15 cellular contexts compared by ENCODE assay signal in genomic region chr1:32948905-32949304, GRCh38. TPM values are rescaled to one million over a fixed set of nuclear protein-coding genes. Genes with fewer than 3 reads are reported as not detected.
DNase-seq lines count a peak whose midpoint lies in the region; ATAC-seq, FAIRE-seq and TF ChIP-seq lines count a peak whose summit lies in the region.
"Had no signal": no experiment of that assay in that cellular context is flagged by ENCODE, and none has a peak within 500 bp of the region (broad histone marks: within the 10 kb centered on the region; RNA-seq: fewer than 3 reads in every experiment).

No MANE protein-coding gene starts in this region.

- DNase-seq in HFFc6 = no peak
- DNase-seq in left lobe of liver (ENCODE audit: low spot score) = no peak
- no peak for DNase-seq in suprapubic skin (ENCODE audit: low spot score in 2 of 2)
- DNase-seq in DMS 273 (lab: John Stamatoyannopoulos, UW; ENCODE audit: unreplicated experiment) = no peak
- DNase-seq in trophoblast cell = no peak
- no peak for DNase-seq in activated CD8-positive, alpha-beta memory T cell treated with anti-CD3 and anti-CD28 coated beads, Interleukin-2, amount 50 U/mL, for 48 hours
- DNase-seq: activated CD4-positive, alpha-beta T cell treated with anti-CD3 and anti-CD28 coated beads for 4 hours; CD4-positive, alpha-beta memory T cell; NCI-H2029; SW 1271 had no signal

- no peaks in the 10 kb centered on the region for H3K27me3 Mint-ChIP-seq in HFFc6 (ENCODE audit: insufficient read depth)
- H3K27me3 Mint-ChIP-seq: CD4-positive, alpha-beta memory T cell had no signal

- H3K27me3 ChIP-seq in suprapubic skin (no peaks in the 10 kb centered on the region), trophoblast cell (ENCODE audit: insufficient read depth, low read length) (no peaks in the 10 kb centered on the region)

- H3K4me2 ChIP-seq in trophoblast cell (ENCODE audit: low read length) = no peak overlapping the region
- H3K4me2 ChIP-seq: KMS-11 had no signal

- no peak overlapping the region for H3K23ac ChIP-seq in trophoblast cell (ENCODE audit: low read length)

- no peak overlapping the region for H2AFZ ChIP-seq in trophoblast cell (ENCODE audit: insufficient read depth, low read length, poor library complexity)

- no peaks in the 10 kb centered on the region for H3K79me1 ChIP-seq in trophoblast cell (ENCODE audit: low read length)

- TF ChIP-seq POLR2A in suprapubic skin (IDR thresholded peaks at IDR 0.05) = no peak

- H3K9me3 Mint-ChIP-seq in HFFc6 = no peaks in the 10 kb centered on the region
- H3K9me3 Mint-ChIP-seq: activated T-helper 2 cell treated with anti-CD3 and anti-CD28 coated beads, Interferon-gamma antibody, Interleukin-2, Interleukin-4, amounts not matched to agents 10 μg/mL and 5 μg/mL and 100 μg/mL, durations not matched to agents 14 hours and 24 hours and 36 hours; CD4-positive, alpha-beta memory T cell had no signal

- TF ChIP-seq CTCF in HFFc6 (IDR thresholded peaks at IDR 0.05) = no peak
- no peak for TF ChIP-seq CTCF in suprapubic skin (IDR thresholded peaks at IDR 0.05)

- no peak overlapping the region for H4K8ac ChIP-seq in trophoblast cell (ENCODE audit: low read depth, low read length)

- H2BK120ac ChIP-seq in trophoblast cell (ENCODE audit: insufficient read depth, low read length, poor library complexity) = no peak overlapping the region

- H4K91ac ChIP-seq in trophoblast cell (ENCODE audit: low read depth, low read length) = no peak overlapping the region

- peaks cover 27% of the 10 kb centered on the region for H3K4me1 Mint-ChIP-seq in HFFc6 (ENCODE audit: low read depth)

- no peak overlapping the region for H3K4ac ChIP-seq in trophoblast cell (ENCODE audit: low read depth, low read length)

- peak; percentile 82 for FAIRE-seq in colon (lab: Jason Lieb, UNC)
- FAIRE-seq: bronchial epithelial cell had no signal

- H2AK5ac ChIP-seq in trophoblast cell (ENCODE audit: low read length) = no peak overlapping the region

- no peak overlapping the region for H3K4me3 Mint-ChIP-seq in HFFc6

- H2BK12ac ChIP-seq in trophoblast cell (ENCODE audit: low read length) = no peak overlapping the region

- no peak overlapping the region for H3K4me3 ChIP-seq in suprapubic skin
- no peak overlapping the region for H3K4me3 ChIP-seq in trophoblast cell (ENCODE audit: low read depth, low read length)

- H3K27ac Mint-ChIP-seq in HFFc6 = 0 out of 2 replicates have a peak overlapping the region, but pooled peaks have one; percentile 8
- H3K27ac Mint-ChIP-seq: activated T-helper 2 cell treated with anti-CD3 and anti-CD28 coated beads, Interferon-gamma antibody, Interleukin-2, Interleukin-4, amounts not matched to agents 10 μg/mL and 5 μg/mL and 100 μg/mL, durations not matched to agents 14 hours and 24 hours and 36 hours had no signal

- H3K9ac ChIP-seq in trophoblast cell (ENCODE audit: low read length) = no peak overlapping the region
- H3K9ac ChIP-seq: KMS-11 had no signal

- H3K14ac ChIP-seq in trophoblast cell (ENCODE audit: low read length) = no peak overlapping the region

- no peak overlapping the region for H4K12ac ChIP-seq in trophoblast cell (ENCODE audit: low read depth, low read length)

- peak overlapping the region; percentile 62 for H3K27ac ChIP-seq in suprapubic skin
- H3K27ac ChIP-seq in trophoblast cell (ENCODE audit: low read depth, low read length) = no peak overlapping the region
- H3K27ac ChIP-seq: KMS-11 had no signal

- H3K79me2 ChIP-seq in trophoblast cell (ENCODE audit: control insufficient read depth, insufficient read depth, low read length, poor library complexity) = peaks cover 2% of the 10 kb centered on the region

- H2BK5ac ChIP-seq in trophoblast cell (ENCODE audit: low read depth, low read length, poor library complexity) = no peak overlapping the region

- H3K4me1 ChIP-seq in suprapubic skin (peaks cover 19% of the 10 kb centered on the region), trophoblast cell (ENCODE audit: control insufficient read depth in 1 of 2, insufficient read depth in 2 of 2, low read length in 2 of 2) (no peaks in the 10 kb centered on the region)

- H3K36me3 ChIP-seq in suprapubic skin = peaks cover 48% of the 10 kb centered on the region
- H3K36me3 ChIP-seq in trophoblast cell (ENCODE audit: control insufficient read depth in 1 of 2, insufficient read depth in 2 of 2, low read length in 2 of 2) = peaks cover 12 to 18% of the 10 kb centered on the region in 2 experiments

- H3K9me3 ChIP-seq in suprapubic skin (no peaks in the 10 kb centered on the region), trophoblast cell (ENCODE audit: insufficient read depth, low read depth, low read length) (no peaks in the 10 kb centered on the region)

- TF ChIP-seq EP300 in suprapubic skin (IDR thresholded peaks at IDR 0.05) = no peak

- no peak overlapping the region for H3K18ac ChIP-seq in trophoblast cell (ENCODE audit: low read length)

- H3K36me3 Mint-ChIP-seq in HFFc6 (ENCODE audit: low read depth) = peaks cover 11% of the 10 kb centered on the region

- ATAC-seq in left lobe of liver = peak; percentile 63
- no peak for ATAC-seq in HG03469 (IDR thresholded peaks at IDR 0.05; ENCODE audit: unreplicated experiment)

- 35% methylated on average over 1 of the region's 1 CpG for WGBS in suprapubic skin
- WGBS in trophoblast cell (ENCODE audit: extremely low coverage, insufficient coverage, insufficient read length) = no CpG with 5 or more reads among the region's 1 CpG

RNA-seq across cellular contexts. Expression of gene RNF19B, which starts 15.7 kb away (rescaled TPM):
- total RNA-seq in HFFc6 (2021; fragmentation: NEBNext Ultra II Directional; extraction: Animal tissue kit (Norgen Biotek cat#: 25700)) = 10 to 100 TPM in 3 of 6 experiments, 1 to 10 TPM in 3; 9.4 to 10.6 (median 9.9) TPM
- total RNA-seq in left lobe of liver (6.6 TPM), suprapubic skin (10 to 100 TPM; 33.1 to 55.5 (median 43.0) TPM)
- polyA plus RNA-seq in trophoblast cell (2013) = 14.7 and 14.9 TPM in 2 replicates

RNA-seq across cellular contexts. Expression of gene TMEM54, which starts 47.7 kb away (rescaled TPM):
- total RNA-seq in HFFc6 (2021; fragmentation: NEBNext Ultra II Directional; extraction: Animal tissue kit (Norgen Biotek cat#: 25700)) = 10 to 100 TPM; 23.4 to 31.4 (median 25.8) TPM
- total RNA-seq in left lobe of liver = 6.1 TPM
- 100 to 1,000 TPM in 3 of 4 donors, 10 to 100 TPM in 1; 61.9 to 283 (median 228) TPM for total RNA-seq in suprapubic skin
- 172 and 195 TPM in 2 replicates for polyA plus RNA-seq in trophoblast cell (2013)
- total RNA-seq: CD4-positive, alpha-beta memory T cell had no signal
- polyA plus RNA-seq: CD4-positive, alpha-beta memory T cell had no signal
